Comparison of ENCODE assay signal across 8 cellular contexts in genomic region chr11:67402192-67402839, GRCh38. TPM values are rescaled to one million over a fixed set of nuclear protein-coding genes. Genes with fewer than 3 reads are reported as not detected.
DNase-seq lines count a peak whose midpoint lies in the region; ATAC-seq, FAIRE-seq and TF ChIP-seq lines count a peak whose summit lies in the region.
"Not testable (repeated sequence)": the region's sequence is repeated elsewhere in the genome, so short reads cannot be mapped to it uniquely, and the experiment has no call there.

No MANE protein-coding gene starts in this region.

- H3K9ac ChIP-seq in H1 (replicated peaks in 1 of 4; ENCODE audit: extremely low read depth in 1 of 4, low read depth in 3 of 4, low read length in 3 of 4) (peak overlapping the region in 2 of 4 experiments; percentile 25 to 47; a peak in 3 of 7 replicates), kidney (ENCODE audit: low read length in 2 of 2) (peak overlapping the region in 1 of 2 donors; percentile 65)

- not testable (repeated sequence) for TF ChIP-seq EP300 in H1 (IDR thresholded peaks at IDR 0.05; ENCODE audit: borderline replicate concordance in 1 of 2, low read depth in 2 of 2, low read length in 2 of 2); suprapubic skin (IDR thresholded peaks at IDR 0.05)

- H4K5ac ChIP-seq in H1 (ENCODE audit: insufficient read length, low read depth, low read length), result peak overlapping the region; percentile 94

- not testable (repeated sequence) for TF ChIP-seq CTCF in H1 (IDR thresholded peaks at IDR 0.05; ENCODE audit: control extremely low read depth in 1 of 3, insufficient read depth in 1 of 3, low read depth in 1 of 3, low read length in 3 of 3); kidney (IDR thresholded peaks at IDR 0.05; ENCODE audit: borderline replicate concordance, extremely low read depth, insufficient read depth); neutrophil (IDR thresholded peaks at IDR 0.05); suprapubic skin (IDR thresholded peaks at IDR 0.05)

- POLR2A ChIA-PET in H1 (lab: Charles Lee; ENCODE audit: partially characterized antibody), result interaction anchor here (0.8 to 4.3 kb wide), 16 partner anchors 9 to 82 kb away, joined by 3 to 31 read pairs (median 6); partner anchors contain the start of genes PTPRCAP, RAD9A and RPS6KB2

- H4K91ac ChIP-seq in H1 (replicated peaks; ENCODE audit: insufficient read length, low read length), result peak overlapping the region; percentile 84

- H3K36me3 Mint-ChIP-seq in CD4-positive, CD25-positive, alpha-beta regulatory T cell, result peaks cover 17% of the 10 kb centered on the region
- H3K36me3 Mint-ChIP-seq in activated naive CD8-positive, alpha-beta T cell treated with anti-CD3 and anti-CD28 coated beads for 36 hours, result peaks cover 46% of the 10 kb centered on the region

- CTCF ChIA-PET in H1 (lab: Charles Lee; ENCODE audit: partially characterized antibody), result interaction anchor here (0.7 to 4.9 kb wide), 24 partner anchors 11 to 117 kb away, joined by 3 to 25 read pairs (median 5); partner anchors contain the start of genes POLD4, RAD9A and RPS6KB2

- peak overlapping the region; percentile 94 for H2BK5ac ChIP-seq in H1 (ENCODE audit: low read depth, low read length)

- not testable (repeated sequence) for ATAC-seq in CD4-positive, CD25-positive, alpha-beta regulatory T cell (ENCODE audit: low read depth in 2 of 2)

- H3K4me3 ChIP-seq in CD4-positive, CD25-positive, alpha-beta regulatory T cell (ENCODE audit: low read depth, low read length), result peak overlapping the region; percentile 93
- H3K4me3 ChIP-seq in Jurkat, Clone E6-1 (ENCODE audit: low read length), result peak overlapping the region; percentile 56
- H3K4me3 ChIP-seq in SJCRH30, result peak overlapping the region; percentile 78
- peak overlapping the region in 3 of 4 experiments; percentile 27 to 52 (median 32); a peak in 3 of 8 replicates for H3K4me3 ChIP-seq in H1 (ENCODE audit: extremely low read depth in 1 of 4, insufficient read depth in 2 of 4, low read depth in 3 of 4, low read length in 4 of 4)
- peak overlapping the region; percentile 60 to 70 for H3K4me3 ChIP-seq in kidney (ENCODE audit: low read length in 2 of 2)
- H3K4me3 ChIP-seq in neutrophil (ENCODE audit: low read depth in 1 of 2, low read length in 1 of 2), result peak overlapping the region; percentile 79 to 89
- peak overlapping the region; percentile 90 for H3K4me3 ChIP-seq in suprapubic skin

- H3K79me2 ChIP-seq in H1 (ENCODE audit: control insufficient read depth in 1 of 2, insufficient read depth in 2 of 2, low read length in 2 of 2), result not testable (repeated sequence)

- H3K23ac ChIP-seq in H1 (ENCODE audit: insufficient read length), result not testable (repeated sequence)

- H2BK120ac ChIP-seq in H1 (replicated peaks; ENCODE audit: low read depth, low read length), result peak overlapping the region; percentile 82

- H3K27me3 ChIP-seq in CD4-positive, CD25-positive, alpha-beta regulatory T cell (ENCODE audit: control insufficient read depth, insufficient read depth, low read length); SJCRH30; H1 (replicated peaks in 1 of 4; ENCODE audit: control insufficient read depth in 3 of 4, extremely low read depth in 1 of 4, insufficient read depth in 3 of 4, low read length in 3 of 4); neutrophil; suprapubic skin: not testable (repeated sequence)

- not testable (repeated sequence) for H3K79me1 ChIP-seq in H1 (ENCODE audit: low read depth, low read length)

- H3K27ac ChIP-seq in CD4-positive, CD25-positive, alpha-beta regulatory T cell (ENCODE audit: insufficient read depth, low read length, poor library complexity, severe bottlenecking), result peak overlapping the region; percentile 87
- peak overlapping the region; percentile 35; the same call in 1 of the 2 replicates for H3K27ac ChIP-seq in SJCRH30
- H3K27ac ChIP-seq in H1 (ENCODE audit: low read depth, low read length), result peak overlapping the region; percentile 68; the same call in 1 of the 2 replicates
- H3K27ac ChIP-seq in kidney (ENCODE audit: low read depth in 2 of 2, low read length in 2 of 2), result peak overlapping the region; percentile 11 to 78
- peak overlapping the region; percentile 98 for H3K27ac ChIP-seq in neutrophil
- peak overlapping the region; percentile 96 for H3K27ac ChIP-seq in suprapubic skin

- not testable (repeated sequence) for FAIRE-seq in H1 (lab: Jason Lieb, UNC); kidney (lab: Jason Lieb, UNC)

- H3K4me2 ChIP-seq in H1 (ENCODE audit: insufficient read depth in 1 of 2, low read depth in 2 of 2, low read length in 2 of 2), result peak overlapping the region; percentile 55 to 84

- peaks cover 0 to 10% of the 10 kb centered on the region in 2 experiments for H4K20me1 ChIP-seq in H1 (replicated peaks in 1 of 2; ENCODE audit: control insufficient read depth in 1 of 2, insufficient read depth in 2 of 2, low read length in 2 of 2)

- H3K27me3 Mint-ChIP-seq in CD4-positive, CD25-positive, alpha-beta regulatory T cell; activated naive CD8-positive, alpha-beta T cell treated with anti-CD3 and anti-CD28 coated beads for 36 hours: not testable (repeated sequence)

- DNase-seq in CD4-positive, CD25-positive, alpha-beta regulatory T cell; Jurkat, Clone E6-1 (ENCODE audit: low read depth, low spot score); SJCRH30; activated naive CD8-positive, alpha-beta T cell treated with anti-CD3 and anti-CD28 coated beads for 36 hours; H1 (ENCODE audit: low read depth in 1 of 2, low spot score in 2 of 2); kidney; suprapubic skin (ENCODE audit: low spot score in 2 of 2): not testable (repeated sequence)

- H4K8ac ChIP-seq in H1 (ENCODE audit: extremely low read depth, insufficient read depth, low read length), result peak overlapping the region; percentile 89; the same call in 1 of the 2 replicates

- H3K9me3 ChIP-seq in CD4-positive, CD25-positive, alpha-beta regulatory T cell (ENCODE audit: control insufficient read depth in 2 of 2, low read length in 2 of 2); SJCRH30 (replicated peaks); H1 (ENCODE audit: insufficient read depth in 2 of 2, low read depth in 1 of 2, low read length in 1 of 2); kidney (ENCODE audit: control insufficient read depth in 1 of 2, low read length in 2 of 2); neutrophil; suprapubic skin: not testable (repeated sequence)

- H3K4me1 ChIP-seq in CD4-positive, CD25-positive, alpha-beta regulatory T cell (ENCODE audit: control insufficient read depth, insufficient read depth, low read length, poor library complexity, severe bottlenecking), result peaks cover 86% of the 10 kb centered on the region
- H3K4me1 ChIP-seq in SJCRH30; H1 (replicated peaks in 1 of 4; ENCODE audit: control insufficient read depth in 3 of 4, insufficient read depth in 4 of 4, low read length in 3 of 4): not testable (repeated sequence)
- peaks cover 5 to 15% of the 10 kb centered on the region in 2 donors for H3K4me1 ChIP-seq in kidney (ENCODE audit: control insufficient read depth in 1 of 2, insufficient read depth in 1 of 2, low read depth in 1 of 2, low read length in 2 of 2)
- H3K4me1 ChIP-seq in neutrophil (ENCODE audit: control insufficient read depth in 1 of 2, insufficient read depth in 1 of 2, low read depth in 1 of 2, low read length in 1 of 2), result peaks cover 78 to 79% of the 10 kb centered on the region in 2 experiments
- peaks cover 42% of the 10 kb centered on the region for H3K4me1 ChIP-seq in suprapubic skin

- H3K36me3 ChIP-seq in CD4-positive, CD25-positive, alpha-beta regulatory T cell (ENCODE audit: control insufficient read depth, insufficient read depth, low read length), result peaks cover 41% of the 10 kb centered on the region
- H3K36me3 ChIP-seq in SJCRH30, result peaks cover 13% of the 10 kb centered on the region
- peaks cover 6 to 20% (median 18%) of the 10 kb centered on the region in 4 experiments; a peak in 6 of 8 replicates for H3K36me3 ChIP-seq in H1 (ENCODE audit: control insufficient read depth in 2 of 4, insufficient read depth in 4 of 4, low read length in 3 of 4)
- peaks cover 2 to 17% of the 10 kb centered on the region in 2 donors for H3K36me3 ChIP-seq in kidney (ENCODE audit: control insufficient read depth in 1 of 2, insufficient read depth in 2 of 2, low read length in 2 of 2)
- peaks cover 58% of the 10 kb centered on the region for H3K36me3 ChIP-seq in neutrophil
- peaks cover 27% of the 10 kb centered on the region for H3K36me3 ChIP-seq in suprapubic skin

- not testable (repeated sequence) for H3K14ac ChIP-seq in H1 (ENCODE audit: insufficient read length)

- H2BK15ac ChIP-seq in H1 (ENCODE audit: low read length), result peak overlapping the region; percentile 97; the same call in 1 of the 2 replicates

- peaks cover 4 to 80% (median 30%) of the 10 kb centered on the region in 4 donors for H3K4me1 Mint-ChIP-seq in CD4-positive, CD25-positive, alpha-beta regulatory T cell
- peaks cover 47% of the 10 kb centered on the region for H3K4me1 Mint-ChIP-seq in activated naive CD8-positive, alpha-beta T cell treated with anti-CD3 and anti-CD28 coated beads for 36 hours

- not testable (repeated sequence) for H3K9me3 Mint-ChIP-seq in CD4-positive, CD25-positive, alpha-beta regulatory T cell; activated naive CD8-positive, alpha-beta T cell treated with anti-CD3 and anti-CD28 coated beads for 36 hours

- not testable (repeated sequence) for TF ChIP-seq RAD21 in H1 (IDR thresholded peaks at IDR 0.05 in 1 of 2, conservative IDR thresholded peaks at IDR 0.05 in 1 of 2; ENCODE audit: low read depth in 2 of 2, low read length in 2 of 2)

- 82% methylated on average over 19 of the region's 19 CpGs; no CpG with 5 or more reads in 1 of the 2 experiments for whole genome bisulfite sequencing in H1 (ENCODE audit: extremely low coverage in 1 of 2, insufficient coverage in 1 of 2, insufficient read length in 1 of 2, insufficient replicate concordance in 2 of 2, low coverage in 1 of 2, low lambda C conversion rate in 2 of 2, missing lambda C conversion rate in 1 of 2), 2 experiments
- WGBS in suprapubic skin, result 42% methylated on average over 19 of the region's 19 CpGs

- H3K23me2 ChIP-seq in H1 (ENCODE audit: low read depth, low read length), result not testable (repeated sequence)

- H3K18ac ChIP-seq in H1 (ENCODE audit: extremely low read depth, low read length), result not testable (repeated sequence)

- peak overlapping the region; percentile 94 to 99 (median 97) for H3K4me3 Mint-ChIP-seq in CD4-positive, CD25-positive, alpha-beta regulatory T cell
- H3K4me3 Mint-ChIP-seq in activated naive CD8-positive, alpha-beta T cell treated with anti-CD3 and anti-CD28 coated beads for 36 hours, result peak overlapping the region; percentile 90

- TF ChIP-seq POLR2A in H1 (IDR thresholded peaks at IDR 0.05; ENCODE audit: control extremely low read depth in 1 of 2, low read depth in 2 of 2, low read length in 2 of 2); suprapubic skin (IDR thresholded peaks at IDR 0.05): not testable (repeated sequence)

- H3K27ac Mint-ChIP-seq in CD4-positive, CD25-positive, alpha-beta regulatory T cell, result peak overlapping the region; percentile 83 to 95 (median 92)
- peak overlapping the region; percentile 96 for H3K27ac Mint-ChIP-seq in activated naive CD8-positive, alpha-beta T cell treated with anti-CD3 and anti-CD28 coated beads for 36 hours

- H3K56ac ChIP-seq in H1 (replicated peaks; ENCODE audit: insufficient read length, low read depth, low read length), result not testable (repeated sequence)

- H2AFZ ChIP-seq in H1 (ENCODE audit: low read length), result peak overlapping the region; percentile 98; the same call in 1 of the 2 replicates

- H2AK5ac ChIP-seq in H1 (ENCODE audit: low read depth, low read length), result not testable (repeated sequence)

- H3K4ac ChIP-seq in H1 (replicated peaks; ENCODE audit: insufficient read length, low read depth, low read length), result peak overlapping the region; percentile 100

- H2BK12ac ChIP-seq in H1 (ENCODE audit: low read depth, low read length), result 0 out of 2 replicates have a peak overlapping the region, but pooled peaks have one; percentile 39

- intact Hi-C loops in kidney (cut with DNase I), result not testable (repeated sequence)

- not testable (repeated sequence) for H2BK20ac ChIP-seq in H1 (ENCODE audit: low read length)

RNA-seq across cellular contexts. Expression of gene PPP1CA, which starts 0.7 kb away (rescaled TPM):
- 160 TPM for total RNA-seq in CD4-positive, CD25-positive, alpha-beta regulatory T cell
- 100 to 1,000 TPM; 547 to 762 (median 622) TPM for polyA plus RNA-seq in CD4-positive, CD25-positive, alpha-beta regulatory T cell
- 286 TPM for polyA plus RNA-seq in Jurkat, Clone E6-1 (2012; ENCODE audit: insufficient read depth, insufficient read length)
- 169 and 197 TPM in 2 replicates for total RNA-seq in SJCRH30 (2014; rRNA removed; shearing (Covaris generic))
- 100 to 1,000 TPM; 262 to 269 TPM for total RNA-seq in activated naive CD8-positive, alpha-beta T cell treated with anti-CD3 and anti-CD28 coated beads for 36 hours
- 198 and 210 TPM in 2 replicates for total RNA-seq in H1 (2021; fragmentation: NEBNext Ultra II Directional; extraction: Animal tissue kit (Norgen Biotek cat#: 25700))
- polyA plus RNA-seq in H1 (2011; rRNA removed) (359 and 430 TPM in 2 replicates), kidney (ENCODE audit: insufficient read depth, low read depth, low replicate concordance) (210 TPM)
- 274 TPM for polyA plus RNA-seq in H1 (2011; cell fraction: cytosol; rRNA removed)
- polyA plus RNA-seq in H1 (2011; cell fraction: nucleus; rRNA removed), result 218 TPM
- polyA plus RNA-seq in H1 (2012, experiment 1 of 2), result 139 to 201 TPM (median 197 TPM) in 4 replicates
- 283 TPM for polyA plus RNA-seq in H1 (2012, experiment 2 of 2)
- polyA plus RNA-seq in H1 (2013, experiment 1 of 2), result 157 TPM
- polyA plus RNA-seq in H1 (2013, experiment 2 of 2), result 156 TPM
- polyA minus RNA-seq in H1 (2011; rRNA and poly(A)+ RNA removed), result 140 and 166 TPM in 2 replicates
- 98.8 TPM for polyA minus RNA-seq in H1 (2011; cell fraction: cytosol; rRNA and poly(A)+ RNA removed)
- 65.8 TPM for polyA minus RNA-seq in H1 (2011; cell fraction: nucleus; rRNA and poly(A)+ RNA removed)
- total RNA-seq in kidney (155 TPM), suprapubic skin (100 to 1,000 TPM in 3 of 4 donors, 10 to 100 TPM in 1; 75.6 to 158 (median 121) TPM)

RNA-seq across cellular contexts. Expression of gene TBC1D10C, which starts 1.6 kb away (rescaled TPM):
- 312 TPM for total RNA-seq in CD4-positive, CD25-positive, alpha-beta regulatory T cell
- polyA plus RNA-seq in CD4-positive, CD25-positive, alpha-beta regulatory T cell, result 100 to 1,000 TPM; 328 to 504 (median 378) TPM
- 105 TPM for polyA plus RNA-seq in Jurkat, Clone E6-1 (2012; ENCODE audit: insufficient read depth, insufficient read length)
- not detected in 2 replicates for total RNA-seq in SJCRH30 (2014; rRNA removed; shearing (Covaris generic))
- 100 to 1,000 TPM; 117 to 121 TPM for total RNA-seq in activated naive CD8-positive, alpha-beta T cell treated with anti-CD3 and anti-CD28 coated beads for 36 hours
- total RNA-seq in H1 (2021; fragmentation: NEBNext Ultra II Directional; extraction: Animal tissue kit (Norgen Biotek cat#: 25700)), result 0.69 TPM in 1 of 2 replicates, not detected in the other
- 0.27 and 0.35 TPM in 2 replicates for polyA plus RNA-seq in H1 (2011; rRNA removed)
- polyA plus RNA-seq in H1 (2011; cell fraction: cytosol; rRNA removed), result 0.16 TPM
- polyA plus RNA-seq in H1 (2011; cell fraction: nucleus; rRNA removed), result 1.6 TPM
- polyA plus RNA-seq in H1 (2012, experiment 1 of 2), result 0.11 to 1.00 TPM (median 0.55 TPM) in 4 replicates
- 0.31 TPM for polyA plus RNA-seq in H1 (2012, experiment 2 of 2)
- polyA plus RNA-seq in H1 (2013, experiment 1 of 2), result 0.41 TPM
- polyA plus RNA-seq in H1 (2013, experiment 2 of 2), result 0.46 TPM
- 0.22 and 0.41 TPM in 2 replicates for polyA minus RNA-seq in H1 (2011; rRNA and poly(A)+ RNA removed)
- polyA minus RNA-seq in H1 (2011; cell fraction: cytosol; rRNA and poly(A)+ RNA removed), result not detected
- 0.40 TPM for polyA minus RNA-seq in H1 (2011; cell fraction: nucleus; rRNA and poly(A)+ RNA removed)
- 13.9 TPM for total RNA-seq in kidney
- polyA plus RNA-seq in kidney (ENCODE audit: insufficient read depth, low read depth, low replicate concordance), result 1.7 TPM
- total RNA-seq in suprapubic skin, result under 1 TPM; 0.26 to 0.64 (median 0.52) TPM

RNA-seq across cellular contexts. Expression of gene RAD9A, which starts 10.5 kb away (rescaled TPM):
- 27.5 TPM for total RNA-seq in CD4-positive, CD25-positive, alpha-beta regulatory T cell
- 1 to 10 TPM; 3.5 to 6.7 (median 6.4) TPM for polyA plus RNA-seq in CD4-positive, CD25-positive, alpha-beta regulatory T cell
- 38.0 TPM for polyA plus RNA-seq in Jurkat, Clone E6-1 (2012; ENCODE audit: insufficient read depth, insufficient read length)
- 9.4 and 11.7 TPM in 2 replicates for total RNA-seq in SJCRH30 (2014; rRNA removed; shearing (Covaris generic))
- 10 to 100 TPM; 31.2 to 33.7 TPM for total RNA-seq in activated naive CD8-positive, alpha-beta T cell treated with anti-CD3 and anti-CD28 coated beads for 36 hours
- 20.8 and 22.2 TPM in 2 replicates for total RNA-seq in H1 (2021; fragmentation: NEBNext Ultra II Directional; extraction: Animal tissue kit (Norgen Biotek cat#: 25700))
- 25.5 and 29.6 TPM in 2 replicates for polyA plus RNA-seq in H1 (2011; rRNA removed)
- polyA plus RNA-seq in H1 (2011; cell fraction: cytosol; rRNA removed), result 25.1 TPM
- polyA plus RNA-seq in H1 (2011; cell fraction: nucleus; rRNA removed), result 76.6 TPM
- 19.7 to 23.9 TPM (median 22.6 TPM) in 4 replicates for polyA plus RNA-seq in H1 (2012, experiment 1 of 2)
- 19.6 TPM for polyA plus RNA-seq in H1 (2012, experiment 2 of 2)
- polyA plus RNA-seq in H1 (2013, experiment 1 of 2), result 19.6 TPM
- 18.6 TPM for polyA plus RNA-seq in H1 (2013, experiment 2 of 2)
- polyA minus RNA-seq in H1 (2011; rRNA and poly(A)+ RNA removed), result 5.9 and 10.4 TPM in 2 replicates
- 10.0 TPM for polyA minus RNA-seq in H1 (2011; cell fraction: cytosol; rRNA and poly(A)+ RNA removed)
- 17.6 TPM for polyA minus RNA-seq in H1 (2011; cell fraction: nucleus; rRNA and poly(A)+ RNA removed)
- total RNA-seq in kidney, result 17.8 TPM
- polyA plus RNA-seq in kidney (ENCODE audit: insufficient read depth, low read depth, low replicate concordance), result 16.4 TPM
- total RNA-seq in suprapubic skin, result 10 to 100 TPM; 24.1 to 86.9 (median 28.5) TPM

RNA-seq across cellular contexts. Expression of gene CARNS1, which starts 13.2 kb away (rescaled TPM):
- 7.8 TPM for total RNA-seq in CD4-positive, CD25-positive, alpha-beta regulatory T cell
- polyA plus RNA-seq in CD4-positive, CD25-positive, alpha-beta regulatory T cell, result 1 to 10 TPM in 2 of 4 donors, under 1 TPM in 2; 0.63 to 2.3 (median 1.1) TPM
- 0.58 TPM for polyA plus RNA-seq in Jurkat, Clone E6-1 (2012; ENCODE audit: insufficient read depth, insufficient read length)
- total RNA-seq in SJCRH30 (2014; rRNA removed; shearing (Covaris generic)), result 0.05 and 0.08 TPM in 2 replicates
- 1 to 10 TPM; 3.1 to 3.7 TPM for total RNA-seq in activated naive CD8-positive, alpha-beta T cell treated with anti-CD3 and anti-CD28 coated beads for 36 hours
- 0.61 and 1.1 TPM in 2 replicates for total RNA-seq in H1 (2021; fragmentation: NEBNext Ultra II Directional; extraction: Animal tissue kit (Norgen Biotek cat#: 25700))
- 0.82 and 0.96 TPM in 2 replicates for polyA plus RNA-seq in H1 (2011; rRNA removed)
- polyA plus RNA-seq in H1 (2011; cell fraction: cytosol; rRNA removed), result 1.1 TPM
- 5.7 TPM for polyA plus RNA-seq in H1 (2011; cell fraction: nucleus; rRNA removed)
- 0.72 to 2.2 TPM (median 1.1 TPM) in 4 replicates for polyA plus RNA-seq in H1 (2012, experiment 1 of 2)
- polyA plus RNA-seq in H1 (2012, experiment 2 of 2), result 0.47 TPM
- polyA plus RNA-seq in H1 (2013, experiment 1 of 2), result 0.51 TPM
- 0.31 TPM for polyA plus RNA-seq in H1 (2013, experiment 2 of 2)
- polyA minus RNA-seq in H1 (2011; rRNA and poly(A)+ RNA removed), result 0.47 and 0.54 TPM in 2 replicates
- 0.22 TPM for polyA minus RNA-seq in H1 (2011; cell fraction: cytosol; rRNA and poly(A)+ RNA removed)
- polyA minus RNA-seq in H1 (2011; cell fraction: nucleus; rRNA and poly(A)+ RNA removed), result 1.4 TPM
- total RNA-seq in kidney, result 1.7 TPM
- polyA plus RNA-seq in kidney (ENCODE audit: insufficient read depth, low read depth, low replicate concordance), result 0.80 TPM
- total RNA-seq in suprapubic skin, result under 1 TPM; 0.21 to 0.94 (median 0.74) TPM

RNA-seq across cellular contexts. Expression of gene RPS6KB2, which starts 26.0 kb away (rescaled TPM):
- total RNA-seq in CD4-positive, CD25-positive, alpha-beta regulatory T cell, result 66.0 TPM
- polyA plus RNA-seq in CD4-positive, CD25-positive, alpha-beta regulatory T cell, result 10 to 100 TPM; 44.4 to 61.5 (median 50.3) TPM
- 105 TPM for polyA plus RNA-seq in Jurkat, Clone E6-1 (2012; ENCODE audit: insufficient read depth, insufficient read length)
- 25.9 and 33.5 TPM in 2 replicates for total RNA-seq in SJCRH30 (2014; rRNA removed; shearing (Covaris generic))
- 10 to 100 TPM; 64.9 to 67.7 TPM for total RNA-seq in activated naive CD8-positive, alpha-beta T cell treated with anti-CD3 and anti-CD28 coated beads for 36 hours
- total RNA-seq in H1 (2021; fragmentation: NEBNext Ultra II Directional; extraction: Animal tissue kit (Norgen Biotek cat#: 25700)), result 41.0 and 43.9 TPM in 2 replicates
- polyA plus RNA-seq in H1 (2011; rRNA removed) (47.1 and 58.6 TPM in 2 replicates), kidney (ENCODE audit: insufficient read depth, low read depth, low replicate concordance) (45.4 TPM)
- polyA plus RNA-seq in H1 (2011; cell fraction: cytosol; rRNA removed), result 54.3 TPM
- polyA plus RNA-seq in H1 (2011; cell fraction: nucleus; rRNA removed), result 104 TPM
- 31.6 to 44.5 TPM (median 41.0 TPM) in 4 replicates for polyA plus RNA-seq in H1 (2012, experiment 1 of 2)
- 44.7 TPM for polyA plus RNA-seq in H1 (2012, experiment 2 of 2)
- polyA plus RNA-seq in H1 (2013, experiment 1 of 2), result 27.6 TPM
- 27.9 TPM for polyA plus RNA-seq in H1 (2013, experiment 2 of 2)
- 36.3 and 41.7 TPM in 2 replicates for polyA minus RNA-seq in H1 (2011; rRNA and poly(A)+ RNA removed)
- 30.8 TPM for polyA minus RNA-seq in H1 (2011; cell fraction: cytosol; rRNA and poly(A)+ RNA removed)
- 44.4 TPM for polyA minus RNA-seq in H1 (2011; cell fraction: nucleus; rRNA and poly(A)+ RNA removed)
- total RNA-seq in kidney (41.3 TPM), suprapubic skin (100 to 1,000 TPM; 147 to 193 (median 158) TPM)

Comparison
In these comparisons a context has a peak if more than half of its experiments do, and no peak if none do; other contexts are left out.
1. H3K27ac ChIP-seq: peak in every context shown above with its lines; median percentile 98 in neutrophil; 96 in suprapubic skin; 87 in CD4-positive, CD25-positive, alpha-beta regulatory T cell; 68 in H1; 44 in kidney; 35 in SJCRH30.
2. H3K4me3 ChIP-seq: peak in every context shown above with its lines; median percentile 93 in CD4-positive, CD25-positive, alpha-beta regulatory T cell; 90 in suprapubic skin; 84 in neutrophil; 78 in SJCRH30; 65 in kidney; 56 in Jurkat, Clone E6-1; 32 in H1.